Comparison of ENCODE assay signal across 13 cellular contexts in the genomic region with DNA sequence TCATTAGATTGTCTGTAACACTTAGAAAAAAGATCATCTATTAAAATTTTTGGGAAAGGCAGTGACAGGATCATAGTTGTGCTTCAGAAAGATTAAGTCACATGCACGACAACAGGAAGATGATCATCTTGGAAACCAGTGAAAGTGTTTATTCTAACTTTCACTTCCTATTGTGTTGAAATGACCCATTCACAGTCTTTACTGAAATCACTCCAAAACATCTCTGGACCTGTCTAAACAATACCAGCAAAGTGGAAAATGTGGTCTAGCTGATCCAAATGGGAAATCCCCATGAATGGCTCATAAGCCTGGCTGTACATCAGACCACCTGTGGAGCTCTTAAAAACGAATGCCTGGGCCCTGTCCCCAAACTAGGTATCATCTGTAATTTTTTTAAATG.
A peak's percentile ranks its signal among the peaks of the same experiment; 100 is the strongest.
DNase-seq lines count a peak whose midpoint lies in the region; ATAC-seq and TF ChIP-seq lines count a peak whose summit lies in the region.
"Had no signal": no experiment of that assay in that cellular context is flagged by ENCODE, and none has a peak within 500 bp of the region (broad histone marks: within the 10 kb centered on the region; RNA-seq: fewer than 3 reads in every experiment).

No MANE protein-coding gene starts in this region.

- H3K27me3 Mint-ChIP-seq in activated naive CD4-positive, alpha-beta T cell treated with anti-CD3 and anti-CD28 coated beads for 36 hours (ENCODE audit: low read depth), result peaks cover 41% of the 10 kb centered on the region
- H3K27me3 Mint-ChIP-seq in activated T-helper 17 cell treated with anti-CD3 and anti-CD28 coated beads, Interleukin-2, amount 50 U/mL, for 72 hours, result peaks cover 55% of the 10 kb centered on the region
- H3K27me3 Mint-ChIP-seq: type B pancreatic cell had no signal

- TF ChIP-seq CTCF in upper lobe of right lung (IDR thresholded peaks at IDR 0.05), result no peak

- H3K27ac Mint-ChIP-seq in activated naive CD4-positive, alpha-beta T cell treated with anti-CD3 and anti-CD28 coated beads, Interleukin-2, amount 50 U/mL, for 72 hours, result no peak overlapping the region
- H3K27ac Mint-ChIP-seq in activated naive CD4-positive, alpha-beta T cell treated with anti-CD3 and anti-CD28 coated beads for 36 hours, result no peak overlapping the region
- no peak overlapping the region for H3K27ac Mint-ChIP-seq in activated T-helper 17 cell treated with anti-CD3 and anti-CD28 coated beads, Interleukin-2, amount 50 U/mL, for 72 hours
- H3K27ac Mint-ChIP-seq: type B pancreatic cell, WTC11 had no signal

- no peaks in the 10 kb centered on the region for H3K36me3 ChIP-seq in upper lobe of right lung
- H3K36me3 ChIP-seq: gastrocnemius medialis had no signal

- no peak overlapping the region for H3K4me3 Mint-ChIP-seq in activated naive CD4-positive, alpha-beta T cell treated with anti-CD3 and anti-CD28 coated beads for 36 hours
- H3K4me3 Mint-ChIP-seq in activated T-helper 17 cell treated with anti-CD3 and anti-CD28 coated beads, Interleukin-2, amount 50 U/mL, for 72 hours, result no peak overlapping the region
- H3K4me3 Mint-ChIP-seq: type B pancreatic cell, WTC11 had no signal

- H3K4me1 Mint-ChIP-seq in activated naive CD4-positive, alpha-beta T cell treated with anti-CD3 and anti-CD28 coated beads for 36 hours (ENCODE audit: low read depth), result peaks cover 6% of the 10 kb centered on the region
- H3K4me1 Mint-ChIP-seq in activated T-helper 17 cell treated with anti-CD3 and anti-CD28 coated beads, Interleukin-2, amount 50 U/mL, for 72 hours, result no peaks in the 10 kb centered on the region
- H3K4me1 Mint-ChIP-seq: WTC11 had no signal

- no peak overlapping the region for H3K4me3 ChIP-seq in upper lobe of right lung
- H3K4me3 ChIP-seq: gastrocnemius medialis had no signal

- no peaks in the 10 kb centered on the region for H3K27me3 ChIP-seq in upper lobe of right lung
- H3K27me3 ChIP-seq: gastrocnemius medialis had no signal

- peak; percentile 67 to 83 for ATAC-seq in activated naive CD4-positive, alpha-beta T cell treated with anti-CD3 and anti-CD28 coated beads, Interleukin-2, amount 50 U/mL, for 72 hours
- peak; percentile 75 for ATAC-seq in HG02759 (IDR thresholded peaks at IDR 0.05; ENCODE audit: unreplicated experiment)
- ATAC-seq in activated T-helper 17 cell treated with anti-CD3 and anti-CD28 coated beads, Interleukin-2, amount 50 U/mL, for 72 hours (replicated peaks), result peak; percentile 35
- ATAC-seq in upper lobe of right lung, result peak; percentile 25
- ATAC-seq in GM18520 (IDR thresholded peaks at IDR 0.05; ENCODE audit: unreplicated experiment), result no peak
- ATAC-seq: gastrocnemius medialis, WTC11 had no signal

- H3K4me1 ChIP-seq in upper lobe of right lung, result no peaks in the 10 kb centered on the region
- H3K4me1 ChIP-seq: gastrocnemius medialis had no signal

- no peaks in the 10 kb centered on the region for H3K9me3 ChIP-seq in upper lobe of right lung
- H3K9me3 ChIP-seq: gastrocnemius medialis had no signal

- peaks cover 9 to 13% of the 10 kb centered on the region in 2 donors for H3K36me3 Mint-ChIP-seq in activated naive CD4-positive, alpha-beta T cell treated with anti-CD3 and anti-CD28 coated beads, Interleukin-2, amount 50 U/mL, for 72 hours
- no peaks in the 10 kb centered on the region for H3K36me3 Mint-ChIP-seq in activated naive CD4-positive, alpha-beta T cell treated with anti-CD3 and anti-CD28 coated beads for 36 hours (ENCODE audit: low read depth)
- H3K36me3 Mint-ChIP-seq in activated T-helper 17 cell treated with anti-CD3 and anti-CD28 coated beads, Interleukin-2, amount 50 U/mL, for 72 hours (ENCODE audit: low read depth), result no peaks in the 10 kb centered on the region
- H3K36me3 Mint-ChIP-seq: type B pancreatic cell had no signal

- peaks cover 0 to 3% of the 10 kb centered on the region in 2 donors for H3K9me3 Mint-ChIP-seq in activated naive CD4-positive, alpha-beta T cell treated with anti-CD3 and anti-CD28 coated beads, Interleukin-2, amount 50 U/mL, for 72 hours
- no peaks in the 10 kb centered on the region for H3K9me3 Mint-ChIP-seq in activated naive CD4-positive, alpha-beta T cell treated with anti-CD3 and anti-CD28 coated beads for 36 hours
- peaks cover 4% of the 10 kb centered on the region for H3K9me3 Mint-ChIP-seq in activated T-helper 17 cell treated with anti-CD3 and anti-CD28 coated beads, Interleukin-2, amount 50 U/mL, for 72 hours
- H3K9me3 Mint-ChIP-seq: type B pancreatic cell had no signal

- no peak for DNase-seq in activated naive CD4-positive, alpha-beta T cell treated with anti-CD3 and anti-CD28 coated beads, Interleukin-2, amount 50 U/mL, for 72 hours (ENCODE audit: low spot score in 2 of 2)
- DNase-seq in activated naive CD4-positive, alpha-beta T cell treated with anti-CD3 and anti-CD28 coated beads for 36 hours, result no peak
- DNase-seq in upper lobe of right lung (no peak), NCI-H2196 (lab: John Stamatoyannopoulos, UW; ENCODE audit: unreplicated experiment) (no peak), DMS53 (lab: John Stamatoyannopoulos, UW) (no peak)
- DNase-seq: activated T-cell treated with anti-CD3 and anti-CD28 coated beads for 4 hours; effector memory CD4-positive, alpha-beta T cell; gastrocnemius medialis had no signal

- CTCF ChIA-PET in activated naive CD4-positive, alpha-beta T cell treated with anti-CD3 and anti-CD28 coated beads for 36 hours (lab: Charles Lee), result no interaction called here

- H3K27ac ChIP-seq in upper lobe of right lung, result no peak overlapping the region
- H3K27ac ChIP-seq: gastrocnemius medialis had no signal

- intact Hi-C loops in activated naive CD4-positive, alpha-beta T cell treated with anti-CD3 and anti-CD28 coated beads for 36 hours (cut with micrococcal nuclease), result no loop called here
- intact Hi-C loops in upper lobe of right lung (cut with DNase I), result no loop called here
